In the genomic region with DNA sequence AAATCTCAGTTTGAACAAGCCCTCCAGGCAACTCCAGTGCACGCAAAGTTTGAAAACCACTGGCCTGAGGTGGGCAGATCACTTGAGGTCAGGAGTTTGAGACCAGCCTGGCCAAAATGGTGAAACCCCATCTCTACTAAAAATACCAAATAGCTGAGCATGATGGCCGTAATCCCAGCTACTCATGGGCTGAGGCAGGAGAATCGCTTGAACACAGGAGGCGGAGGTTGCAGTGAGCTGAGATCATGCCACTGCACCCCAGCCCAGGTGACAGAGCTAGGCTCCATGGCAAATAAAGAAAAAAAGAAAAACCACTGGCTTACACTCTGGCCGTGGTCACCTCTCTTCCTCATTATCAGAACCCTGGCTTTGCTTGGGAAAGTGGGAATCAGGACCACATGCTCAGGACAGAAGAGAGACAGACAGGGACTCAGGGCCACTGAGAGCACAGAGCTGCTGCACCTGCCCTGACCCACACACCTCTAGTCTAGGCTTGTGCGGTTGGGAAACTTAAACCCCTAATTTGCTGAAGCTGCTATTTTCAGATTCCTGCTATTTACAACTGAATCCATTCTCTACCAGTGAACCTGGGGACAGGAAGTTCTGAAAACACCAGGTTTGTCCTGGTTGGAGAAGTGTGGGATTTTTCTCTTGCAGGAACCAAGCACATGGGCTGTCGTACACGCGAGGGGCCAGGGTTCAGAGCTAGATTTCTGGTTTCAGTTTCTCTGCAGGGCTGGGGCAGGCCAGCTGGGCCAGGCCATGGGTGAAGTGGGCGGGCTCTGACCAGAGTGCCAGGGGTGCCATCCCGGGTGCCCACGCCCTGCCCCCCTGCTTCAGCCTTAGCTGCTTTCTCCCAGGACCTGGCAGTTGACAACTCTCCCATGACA, we compare ENCODE assay signal across 1 cellular context.
TF ChIP-seq lines count a peak whose summit lies in the region.

No MANE protein-coding gene starts in this region.

TF ChIP-seq in GM12878, 131 proteins besides CTCF, POLR2A, EP300 and RAD21 (continued from another document and continues in another):
- TF ChIP-seq, protein P1, sequence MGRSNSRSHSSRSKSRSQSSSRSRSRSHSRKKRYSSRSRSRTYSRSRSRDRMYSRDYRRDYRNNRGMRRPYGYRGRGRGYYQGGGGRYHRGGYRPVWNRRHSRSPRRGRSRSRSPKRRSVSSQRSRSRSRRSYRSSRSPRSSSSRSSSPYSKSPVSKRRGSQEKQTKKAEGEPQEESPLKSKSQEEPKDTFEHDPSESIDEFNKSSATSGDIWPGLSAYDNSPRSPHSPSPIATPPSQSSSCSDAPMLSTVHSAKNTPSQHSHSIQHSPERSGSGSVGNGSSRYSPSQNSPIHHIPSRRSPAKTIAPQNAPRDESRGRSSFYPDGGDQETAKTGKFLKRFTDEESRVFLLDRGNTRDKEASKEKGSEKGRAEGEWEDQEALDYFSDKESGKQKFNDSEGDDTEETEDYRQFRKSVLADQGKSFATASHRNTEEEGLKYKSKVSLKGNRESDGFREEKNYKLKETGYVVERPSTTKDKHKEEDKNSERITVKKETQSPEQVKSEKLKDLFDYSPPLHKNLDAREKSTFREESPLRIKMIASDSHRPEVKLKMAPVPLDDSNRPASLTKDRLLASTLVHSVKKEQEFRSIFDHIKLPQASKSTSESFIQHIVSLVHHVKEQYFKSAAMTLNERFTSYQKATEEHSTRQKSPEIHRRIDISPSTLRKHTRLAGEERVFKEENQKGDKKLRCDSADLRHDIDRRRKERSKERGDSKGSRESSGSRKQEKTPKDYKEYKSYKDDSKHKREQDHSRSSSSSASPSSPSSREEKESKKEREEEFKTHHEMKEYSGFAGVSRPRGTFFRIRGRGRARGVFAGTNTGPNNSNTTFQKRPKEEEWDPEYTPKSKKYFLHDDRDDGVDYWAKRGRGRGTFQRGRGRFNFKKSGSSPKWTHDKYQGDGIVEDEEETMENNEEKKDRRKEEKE (IDR thresholded peaks at IDR 0.05) = no peak
- TF ChIP-seq ZBED1 (IDR thresholded peaks at IDR 0.05; ENCODE audit: borderline replicate concordance) (0 out of 2 replicates have a peak, but pooled peaks have one; percentile 18), CHD4 (IDR thresholded peaks at IDR 0.05) (no peak), POLR2AphosphoS5 (IDR thresholded peaks at IDR 0.05; ENCODE audit: low read length) (peak; percentile 61), FOXK2 (IDR thresholded peaks at IDR 0.05) (no peak), JUND (IDR thresholded peaks at IDR 0.05; ENCODE audit: low read depth, low read length) (no peak), TCF12 (IDR thresholded peaks at IDR 0.05; ENCODE audit: low read depth, low read length) (peak; percentile 94), LARP7 (IDR thresholded peaks at IDR 0.05) (0 out of 2 replicates have a peak, but pooled peaks have one; percentile 26), BCL11A (IDR thresholded peaks at IDR 0.05; ENCODE audit: low read depth, low read length) (peak; percentile 60), ZNF207 (IDR thresholded peaks at IDR 0.05; ENCODE audit: borderline replicate concordance) (no peak), JUNB (IDR thresholded peaks at IDR 0.05) (0 out of 2 replicates have a peak, but pooled peaks have one; percentile 9), BACH1 (IDR thresholded peaks at IDR 0.05; ENCODE audit: borderline replicate concordance) (no peak), NRF1 (conservative IDR thresholded peaks at IDR 0.05; ENCODE audit: low read depth, low read length) (no peak), BRCA1 (IDR thresholded peaks at IDR 0.05; ENCODE audit: low read depth, low read length) (no peak), FOS (IDR thresholded peaks at IDR 0.05; ENCODE audit: borderline replicate concordance, extremely low read depth, insufficient read length) (no peak), SREBF2 (IDR thresholded peaks at IDR 0.05; ENCODE audit: low read length) (no peak), NFXL1 (IDR thresholded peaks at IDR 0.05; ENCODE audit: borderline replicate concordance) (no peak), SIN3A (IDR thresholded peaks at IDR 0.05; ENCODE audit: low read depth, low read length) (no peak), SUPT20H (IDR thresholded peaks at IDR 0.05; ENCODE audit: borderline replicate concordance, control insufficient read depth, low read depth, low read length) (no peak), NFYA (IDR thresholded peaks at IDR 0.05; ENCODE audit: borderline replicate concordance, low read depth, low read length) (no peak), STAT3 (IDR thresholded peaks at IDR 0.05; ENCODE audit: low read depth, low read length) (no peak), CHD2 (IDR thresholded peaks at IDR 0.05; ENCODE audit: borderline replicate concordance, low read depth, low read length) (0 out of 2 replicates have a peak, but pooled peaks have one; percentile 35), CREM (IDR thresholded peaks at IDR 0.05; ENCODE audit: low read depth) (peak; percentile 25; the same call in 1 of the 2 replicates), HCFC1 (IDR thresholded peaks at IDR 0.05; ENCODE audit: low read length) (no peak), EGR1 (IDR thresholded peaks at IDR 0.05; ENCODE audit: borderline replicate concordance in 1 of 2, low read depth in 2 of 2, low read length in 2 of 2) (0 out of 3 replicates have a peak, but pooled peaks of 1 of the 2 experiments have one; percentile 15), ZNF24 (IDR thresholded peaks at IDR 0.05) (no peak), SMAD5 (IDR thresholded peaks at IDR 0.05; ENCODE audit: low read depth) (no peak), SRF (IDR thresholded peaks at IDR 0.05; ENCODE audit: low read depth in 2 of 2, low read length in 2 of 2) (no peak)
- TF ChIP-seq, protein P2, sequence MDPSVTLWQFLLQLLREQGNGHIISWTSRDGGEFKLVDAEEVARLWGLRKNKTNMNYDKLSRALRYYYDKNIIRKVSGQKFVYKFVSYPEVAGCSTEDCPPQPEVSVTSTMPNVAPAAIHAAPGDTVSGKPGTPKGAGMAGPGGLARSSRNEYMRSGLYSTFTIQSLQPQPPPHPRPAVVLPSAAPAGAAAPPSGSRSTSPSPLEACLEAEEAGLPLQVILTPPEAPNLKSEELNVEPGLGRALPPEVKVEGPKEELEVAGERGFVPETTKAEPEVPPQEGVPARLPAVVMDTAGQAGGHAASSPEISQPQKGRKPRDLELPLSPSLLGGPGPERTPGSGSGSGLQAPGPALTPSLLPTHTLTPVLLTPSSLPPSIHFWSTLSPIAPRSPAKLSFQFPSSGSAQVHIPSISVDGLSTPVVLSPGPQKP (IDR thresholded peaks at IDR 0.05; ENCODE audit: low read depth, low read length) = no peak
- TF ChIP-seq, protein P3, sequence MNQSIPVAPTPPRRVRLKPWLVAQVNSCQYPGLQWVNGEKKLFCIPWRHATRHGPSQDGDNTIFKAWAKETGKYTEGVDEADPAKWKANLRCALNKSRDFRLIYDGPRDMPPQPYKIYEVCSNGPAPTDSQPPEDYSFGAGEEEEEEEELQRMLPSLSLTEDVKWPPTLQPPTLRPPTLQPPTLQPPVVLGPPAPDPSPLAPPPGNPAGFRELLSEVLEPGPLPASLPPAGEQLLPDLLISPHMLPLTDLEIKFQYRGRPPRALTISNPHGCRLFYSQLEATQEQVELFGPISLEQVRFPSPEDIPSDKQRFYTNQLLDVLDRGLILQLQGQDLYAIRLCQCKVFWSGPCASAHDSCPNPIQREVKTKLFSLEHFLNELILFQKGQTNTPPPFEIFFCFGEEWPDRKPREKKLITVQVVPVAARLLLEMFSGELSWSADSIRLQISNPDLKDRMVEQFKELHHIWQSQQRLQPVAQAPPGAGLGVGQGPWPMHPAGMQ (IDR thresholded peaks at IDR 0.05; ENCODE audit: borderline replicate concordance) = no peak
- TF ChIP-seq, protein P4, sequence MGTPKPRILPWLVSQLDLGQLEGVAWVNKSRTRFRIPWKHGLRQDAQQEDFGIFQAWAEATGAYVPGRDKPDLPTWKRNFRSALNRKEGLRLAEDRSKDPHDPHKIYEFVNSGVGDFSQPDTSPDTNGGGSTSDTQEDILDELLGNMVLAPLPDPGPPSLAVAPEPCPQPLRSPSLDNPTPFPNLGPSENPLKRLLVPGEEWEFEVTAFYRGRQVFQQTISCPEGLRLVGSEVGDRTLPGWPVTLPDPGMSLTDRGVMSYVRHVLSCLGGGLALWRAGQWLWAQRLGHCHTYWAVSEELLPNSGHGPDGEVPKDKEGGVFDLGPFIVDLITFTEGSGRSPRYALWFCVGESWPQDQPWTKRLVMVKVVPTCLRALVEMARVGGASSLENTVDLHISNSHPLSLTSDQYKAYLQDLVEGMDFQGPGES (IDR thresholded peaks at IDR 0.05) = no peak
- TF ChIP-seq, protein P5, sequence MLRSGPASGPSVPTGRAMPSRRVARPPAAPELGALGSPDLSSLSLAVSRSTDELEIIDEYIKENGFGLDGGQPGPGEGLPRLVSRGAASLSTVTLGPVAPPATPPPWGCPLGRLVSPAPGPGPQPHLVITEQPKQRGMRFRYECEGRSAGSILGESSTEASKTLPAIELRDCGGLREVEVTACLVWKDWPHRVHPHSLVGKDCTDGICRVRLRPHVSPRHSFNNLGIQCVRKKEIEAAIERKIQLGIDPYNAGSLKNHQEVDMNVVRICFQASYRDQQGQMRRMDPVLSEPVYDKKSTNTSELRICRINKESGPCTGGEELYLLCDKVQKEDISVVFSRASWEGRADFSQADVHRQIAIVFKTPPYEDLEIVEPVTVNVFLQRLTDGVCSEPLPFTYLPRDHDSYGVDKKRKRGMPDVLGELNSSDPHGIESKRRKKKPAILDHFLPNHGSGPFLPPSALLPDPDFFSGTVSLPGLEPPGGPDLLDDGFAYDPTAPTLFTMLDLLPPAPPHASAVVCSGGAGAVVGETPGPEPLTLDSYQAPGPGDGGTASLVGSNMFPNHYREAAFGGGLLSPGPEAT (IDR thresholded peaks at IDR 0.05; ENCODE audit: low read depth) = peak; percentile 81
- TF ChIP-seq, protein P6, sequence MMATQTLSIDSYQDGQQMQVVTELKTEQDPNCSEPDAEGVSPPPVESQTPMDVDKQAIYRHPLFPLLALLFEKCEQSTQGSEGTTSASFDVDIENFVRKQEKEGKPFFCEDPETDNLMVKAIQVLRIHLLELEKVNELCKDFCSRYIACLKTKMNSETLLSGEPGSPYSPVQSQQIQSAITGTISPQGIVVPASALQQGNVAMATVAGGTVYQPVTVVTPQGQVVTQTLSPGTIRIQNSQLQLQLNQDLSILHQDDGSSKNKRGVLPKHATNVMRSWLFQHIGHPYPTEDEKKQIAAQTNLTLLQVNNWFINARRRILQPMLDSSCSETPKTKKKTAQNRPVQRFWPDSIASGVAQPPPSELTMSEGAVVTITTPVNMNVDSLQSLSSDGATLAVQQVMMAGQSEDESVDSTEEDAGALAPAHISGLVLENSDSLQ (IDR thresholded peaks at IDR 0.05) = peak; percentile 52; the same call in 1 of the 2 replicates
- TF ChIP-seq, protein P7, sequence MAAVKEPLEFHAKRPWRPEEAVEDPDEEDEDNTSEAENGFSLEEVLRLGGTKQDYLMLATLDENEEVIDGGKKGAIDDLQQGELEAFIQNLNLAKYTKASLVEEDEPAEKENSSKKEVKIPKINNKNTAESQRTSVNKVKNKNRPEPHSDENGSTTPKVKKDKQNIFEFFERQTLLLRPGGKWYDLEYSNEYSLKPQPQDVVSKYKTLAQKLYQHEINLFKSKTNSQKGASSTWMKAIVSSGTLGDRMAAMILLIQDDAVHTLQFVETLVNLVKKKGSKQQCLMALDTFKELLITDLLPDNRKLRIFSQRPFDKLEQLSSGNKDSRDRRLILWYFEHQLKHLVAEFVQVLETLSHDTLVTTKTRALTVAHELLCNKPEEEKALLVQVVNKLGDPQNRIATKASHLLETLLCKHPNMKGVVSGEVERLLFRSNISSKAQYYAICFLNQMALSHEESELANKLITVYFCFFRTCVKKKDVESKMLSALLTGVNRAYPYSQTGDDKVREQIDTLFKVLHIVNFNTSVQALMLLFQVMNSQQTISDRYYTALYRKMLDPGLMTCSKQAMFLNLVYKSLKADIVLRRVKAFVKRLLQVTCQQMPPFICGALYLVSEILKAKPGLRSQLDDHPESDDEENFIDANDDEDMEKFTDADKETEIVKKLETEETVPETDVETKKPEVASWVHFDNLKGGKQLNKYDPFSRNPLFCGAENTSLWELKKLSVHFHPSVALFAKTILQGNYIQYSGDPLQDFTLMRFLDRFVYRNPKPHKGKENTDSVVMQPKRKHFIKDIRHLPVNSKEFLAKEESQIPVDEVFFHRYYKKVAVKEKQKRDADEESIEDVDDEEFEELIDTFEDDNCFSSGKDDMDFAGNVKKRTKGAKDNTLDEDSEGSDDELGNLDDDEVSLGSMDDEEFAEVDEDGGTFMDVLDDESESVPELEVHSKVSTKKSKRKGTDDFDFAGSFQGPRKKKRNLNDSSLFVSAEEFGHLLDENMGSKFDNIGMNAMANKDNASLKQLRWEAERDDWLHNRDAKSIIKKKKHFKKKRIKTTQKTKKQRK (IDR thresholded peaks at IDR 0.05; ENCODE audit: low read depth, low read length) = no peak
- TF ChIP-seq, protein P8, sequence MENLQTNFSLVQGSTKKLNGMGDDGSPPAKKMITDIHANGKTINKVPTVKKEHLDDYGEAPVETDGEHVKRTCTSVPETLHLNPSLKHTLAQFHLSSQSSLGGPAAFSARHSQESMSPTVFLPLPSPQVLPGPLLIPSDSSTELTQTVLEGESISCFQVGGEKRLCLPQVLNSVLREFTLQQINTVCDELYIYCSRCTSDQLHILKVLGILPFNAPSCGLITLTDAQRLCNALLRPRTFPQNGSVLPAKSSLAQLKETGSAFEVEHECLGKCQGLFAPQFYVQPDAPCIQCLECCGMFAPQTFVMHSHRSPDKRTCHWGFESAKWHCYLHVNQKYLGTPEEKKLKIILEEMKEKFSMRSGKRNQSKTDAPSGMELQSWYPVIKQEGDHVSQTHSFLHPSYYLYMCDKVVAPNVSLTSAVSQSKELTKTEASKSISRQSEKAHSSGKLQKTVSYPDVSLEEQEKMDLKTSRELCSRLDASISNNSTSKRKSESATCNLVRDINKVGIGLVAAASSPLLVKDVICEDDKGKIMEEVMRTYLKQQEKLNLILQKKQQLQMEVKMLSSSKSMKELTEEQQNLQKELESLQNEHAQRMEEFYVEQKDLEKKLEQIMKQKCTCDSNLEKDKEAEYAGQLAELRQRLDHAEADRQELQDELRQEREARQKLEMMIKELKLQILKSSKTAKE (IDR thresholded peaks at IDR 0.05; ENCODE audit: low read depth, poor library complexity, severe bottlenecking) = peak; percentile 49
- TF ChIP-seq, protein P9, sequence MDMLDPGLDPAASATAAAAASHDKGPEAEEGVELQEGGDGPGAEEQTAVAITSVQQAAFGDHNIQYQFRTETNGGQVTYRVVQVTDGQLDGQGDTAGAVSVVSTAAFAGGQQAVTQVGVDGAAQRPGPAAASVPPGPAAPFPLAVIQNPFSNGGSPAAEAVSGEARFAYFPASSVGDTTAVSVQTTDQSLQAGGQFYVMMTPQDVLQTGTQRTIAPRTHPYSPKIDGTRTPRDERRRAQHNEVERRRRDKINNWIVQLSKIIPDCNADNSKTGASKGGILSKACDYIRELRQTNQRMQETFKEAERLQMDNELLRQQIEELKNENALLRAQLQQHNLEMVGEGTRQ (IDR thresholded peaks at IDR 0.05; ENCODE audit: borderline replicate concordance, low read depth, low read length) = no peak
- TF ChIP-seq, protein P10, sequence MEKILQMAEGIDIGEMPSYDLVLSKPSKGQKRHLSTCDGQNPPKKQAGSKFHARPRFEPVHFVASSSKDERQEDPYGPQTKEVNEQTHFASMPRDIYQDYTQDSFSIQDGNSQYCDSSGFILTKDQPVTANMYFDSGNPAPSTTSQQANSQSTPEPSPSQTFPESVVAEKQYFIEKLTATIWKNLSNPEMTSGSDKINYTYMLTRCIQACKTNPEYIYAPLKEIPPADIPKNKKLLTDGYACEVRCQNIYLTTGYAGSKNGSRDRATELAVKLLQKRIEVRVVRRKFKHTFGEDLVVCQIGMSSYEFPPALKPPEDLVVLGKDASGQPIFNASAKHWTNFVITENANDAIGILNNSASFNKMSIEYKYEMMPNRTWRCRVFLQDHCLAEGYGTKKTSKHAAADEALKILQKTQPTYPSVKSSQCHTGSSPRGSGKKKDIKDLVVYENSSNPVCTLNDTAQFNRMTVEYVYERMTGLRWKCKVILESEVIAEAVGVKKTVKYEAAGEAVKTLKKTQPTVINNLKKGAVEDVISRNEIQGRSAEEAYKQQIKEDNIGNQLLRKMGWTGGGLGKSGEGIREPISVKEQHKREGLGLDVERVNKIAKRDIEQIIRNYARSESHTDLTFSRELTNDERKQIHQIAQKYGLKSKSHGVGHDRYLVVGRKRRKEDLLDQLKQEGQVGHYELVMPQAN (conservative IDR thresholded peaks at IDR 0.05) = peak; percentile 35; the same call in 1 of the 2 replicates
